In the genomic region with DNA sequence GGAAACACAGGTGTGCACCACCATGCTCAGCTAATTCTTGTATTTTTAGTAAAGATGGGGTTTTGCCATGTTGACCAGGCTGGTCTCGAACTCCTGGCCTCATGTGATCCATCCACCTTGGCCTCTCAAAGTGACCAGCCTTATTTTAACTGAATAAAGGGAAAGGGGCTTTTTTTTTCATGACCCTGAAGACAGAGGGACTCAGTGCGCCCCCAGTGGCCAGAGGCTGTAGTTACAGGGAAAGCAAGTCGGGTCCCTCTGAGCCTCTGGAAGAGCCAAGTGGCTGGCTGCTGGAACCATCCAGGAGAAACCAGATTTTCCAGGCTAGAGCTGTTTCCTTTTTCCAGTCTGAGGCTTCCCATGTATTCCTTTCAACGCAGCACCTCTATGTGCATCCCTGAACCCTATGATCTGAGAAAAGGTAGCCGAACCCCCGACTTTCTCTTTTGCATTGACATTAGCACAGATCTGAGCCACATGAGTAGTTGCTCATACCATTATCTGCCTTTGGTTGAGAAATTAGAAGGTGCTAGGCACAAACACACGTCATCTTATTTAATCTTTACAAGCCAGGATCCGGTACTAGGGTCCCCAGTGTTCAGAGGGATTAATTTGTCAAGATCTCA, we compare ENCODE assay signal across 8 cellular contexts.
A peak's percentile ranks its signal among the peaks of the same experiment; 100 is the strongest.
DNase-seq lines count a peak whose midpoint lies in the region; ATAC-seq and TF ChIP-seq lines count a peak whose summit lies in the region.

No MANE protein-coding gene starts in this region.

- CTCF ChIA-PET in GM10248 (lab: Yijun Ruan, JAX) = interaction anchor here (0.7 to 4.0 kb wide), 9 partner anchors 8 to 101 kb away, joined by 3 to 27 read pairs (median 4); no protein-coding TSS in a partner anchor

- DNase-seq in GM10248 (ENCODE audit: extremely low spot score) (peak; percentile 57), NCI-H460 (ENCODE audit: extremely low read depth, low read depth) (peak; percentile 29), hepatic stellate cell (ENCODE audit: low spot score) (peak; percentile 50)
- peak; percentile 27 for DNase-seq in activated naive CD4-positive, alpha-beta T cell treated with anti-CD3 and anti-CD28 coated beads, Interleukin-2, amount 50 U/mL, for 16 hours
- DNase-seq in stimulated activated CD4-positive, alpha-beta T cell treated with anti-CD3 and anti-CD28 coated beads, Interleukin-15, amount 100 ng/mL, for 48 hours (ENCODE audit: low read depth in 2 of 2) = peak; percentile 11 to 18

- ATAC-seq in HG03039 (IDR thresholded peaks at IDR 0.05; ENCODE audit: unreplicated experiment) = no peak
- no peak for ATAC-seq in GM18861 (IDR thresholded peaks at IDR 0.05; ENCODE audit: unreplicated experiment)

- POLR2A ChIA-PET in GM10248 (lab: Yijun Ruan, JAX) = no interaction called here

- no peak overlapping the region for H3K27ac ChIP-seq in 22Rv1

- TF ChIP-seq CTCF in 22Rv1 (IDR thresholded peaks at IDR 0.05) = peak; percentile 99
- TF ChIP-seq CTCF in GM10248 (IDR thresholded peaks at IDR 0.05; ENCODE audit: control extremely low read depth, extremely low read depth, low read depth, missing control alignments) = peak; percentile 64
